In the genomic region with DNA sequence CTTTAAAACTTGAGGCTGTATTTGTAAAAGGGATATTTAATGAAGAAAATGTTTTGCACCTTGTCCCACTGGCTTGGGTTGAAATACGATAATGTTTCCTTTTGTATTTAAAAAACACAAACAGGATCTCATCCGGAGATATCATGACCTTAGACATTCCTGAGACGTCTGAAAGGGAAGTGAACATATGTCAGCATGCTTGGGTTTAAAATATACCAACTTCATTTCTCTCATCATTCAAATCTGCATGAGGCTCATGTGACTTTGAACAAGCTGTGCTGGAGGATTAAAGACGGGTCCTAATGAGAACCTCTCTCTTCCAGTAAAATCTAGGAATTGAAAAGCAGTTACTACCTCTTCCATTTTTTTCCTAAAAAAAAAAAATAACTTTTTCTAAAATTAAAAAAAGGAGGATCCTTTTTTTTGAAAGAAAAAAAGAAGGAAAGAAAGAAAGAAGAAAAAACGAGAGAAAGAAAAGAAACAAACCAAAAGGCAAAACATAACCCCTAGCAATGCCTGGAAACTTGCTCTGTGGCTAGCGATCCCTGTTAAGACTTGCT, we compare ENCODE assay signal across 11 cellular contexts.
DNase-seq lines count a peak whose midpoint lies in the region; ATAC-seq and TF ChIP-seq lines count a peak whose summit lies in the region.
"Had no signal": no experiment of that assay in that cellular context is flagged by ENCODE, and none has a peak within 500 bp of the region (broad histone marks: within the 10 kb centered on the region; RNA-seq: fewer than 3 reads in every experiment).

No MANE protein-coding gene starts in this region.

- no peak overlapping the region for H2BK120ac ChIP-seq in trophoblast cell (ENCODE audit: insufficient read depth, low read length, poor library complexity)

- no peak overlapping the region for H3K14ac ChIP-seq in trophoblast cell (ENCODE audit: low read length)

- H3K4me1 ChIP-seq in right atrium auricular region (peaks cover 0 to 72% of the 10 kb centered on the region in 2 donors), trophoblast cell (ENCODE audit: control insufficient read depth in 1 of 2, insufficient read depth in 2 of 2, low read length in 2 of 2) (peaks cover 0 to 10% of the 10 kb centered on the region in 2 experiments)

- H4K12ac ChIP-seq in trophoblast cell (ENCODE audit: low read depth, low read length) = no peak overlapping the region

- no peak overlapping the region for H2AFZ ChIP-seq in trophoblast cell (ENCODE audit: insufficient read depth, low read length, poor library complexity)

- no peaks in the 10 kb centered on the region for H3K36me3 ChIP-seq in right atrium auricular region
- H3K36me3 ChIP-seq in trophoblast cell (ENCODE audit: control insufficient read depth in 1 of 2, insufficient read depth in 2 of 2, low read length in 2 of 2) = no peaks in the 10 kb centered on the region

- H3K9me3 ChIP-seq in right atrium auricular region = no peaks in the 10 kb centered on the region
- no peaks in the 10 kb centered on the region for H3K9me3 ChIP-seq in trophoblast cell (ENCODE audit: insufficient read depth, low read depth, low read length)

- DNase-seq in right atrium auricular region (ENCODE audit: low spot score) (no peak), left cardiac atrium (no peak), fibroblast of gingiva (ENCODE audit: low read depth) (peak; percentile 36), trophoblast cell (no peak), NCI-H345 (lab: John Stamatoyannopoulos, UW) (no peak), T1000 (lab: John Stamatoyannopoulos, UW) (no peak), GM19238 (ENCODE audit: insufficient read length, low spot score) (no peak)
- no peak for DNase-seq in central memory CD4-positive, alpha-beta T cell
- DNase-seq: activated CD4-positive, alpha-beta T cell treated with anti-CD3 and anti-CD28 coated beads for 1 hour; NCI-H446 treated with DMSO at 0.1 percent for 48 hours had no signal

- WGBS in trophoblast cell (ENCODE audit: extremely low coverage, insufficient coverage, insufficient read length) = no CpG with 5 or more reads among the region's 6 CpGs

- no peak overlapping the region for H2AK5ac ChIP-seq in trophoblast cell (ENCODE audit: low read length)

- intact Hi-C loops in left cardiac atrium (cut with DNase I) = loop anchor here in 1 of 2 donors (5.0 kb wide), 1 partner anchor 66 kb away; no protein-coding TSS in a partner anchor

- no peak for TF ChIP-seq CTCF in right atrium auricular region (IDR thresholded peaks at IDR 0.05)

- no peak for ATAC-seq in left cardiac atrium
- ATAC-seq: natural killer cell treated with Interleukin-12 subunit alpha and Interleukin-12 subunit beta and Interleukin-15 and Interleukin-18, amount 100 ng/mL, for 72 hours had no signal

- no peak overlapping the region for H3K9ac ChIP-seq in trophoblast cell (ENCODE audit: low read length)

- H3K79me2 ChIP-seq in trophoblast cell (ENCODE audit: control insufficient read depth, insufficient read depth, low read length, poor library complexity) = no peaks in the 10 kb centered on the region

- H2BK12ac ChIP-seq in trophoblast cell (ENCODE audit: low read length) = peak overlapping the region; percentile 23

- H3K4ac ChIP-seq in trophoblast cell (ENCODE audit: low read depth, low read length) = peak overlapping the region; percentile 6

- no peak overlapping the region for H3K4me3 ChIP-seq in right atrium auricular region
- H3K4me3 ChIP-seq in trophoblast cell (ENCODE audit: low read depth, low read length) = no peak overlapping the region

- H3K18ac ChIP-seq in trophoblast cell (ENCODE audit: low read length) = no peak overlapping the region

- peak overlapping the region; percentile 26 for H4K91ac ChIP-seq in trophoblast cell (ENCODE audit: low read depth, low read length)

- peak overlapping the region; percentile 67 to 90 for H3K27ac ChIP-seq in right atrium auricular region
- no peak overlapping the region for H3K27ac ChIP-seq in trophoblast cell (ENCODE audit: low read depth, low read length)

- no peak overlapping the region for H4K8ac ChIP-seq in trophoblast cell (ENCODE audit: low read depth, low read length)

- no peak overlapping the region for H2BK5ac ChIP-seq in trophoblast cell (ENCODE audit: low read depth, low read length, poor library complexity)

- no peak overlapping the region for H3K4me2 ChIP-seq in trophoblast cell (ENCODE audit: low read length)

- no peak overlapping the region for H3K23ac ChIP-seq in trophoblast cell (ENCODE audit: low read length)

- H3K27me3 ChIP-seq in right atrium auricular region (no peaks in the 10 kb centered on the region), trophoblast cell (ENCODE audit: insufficient read depth, low read length) (no peaks in the 10 kb centered on the region)

- peaks cover 11% of the 10 kb centered on the region for H3K79me1 ChIP-seq in trophoblast cell (ENCODE audit: low read length)
